ENCODE assay signal across 8 cellular contexts in genomic region chr4:142404191-142404611, GRCh38.
DNase-seq lines count a peak whose midpoint lies in the region; ATAC-seq and TF ChIP-seq lines count a peak whose summit lies in the region.

No MANE protein-coding gene starts in this region.

- peak overlapping the region; percentile 84 to 96 (median 95) for H3K27ac Mint-ChIP-seq in nephron

- H3K4me1 ChIP-seq in mammary epithelial cell (ENCODE audit: insufficient read depth, low read length) (peaks cover 42% of the 10 kb centered on the region), testis (no peaks in the 10 kb centered on the region), prostate gland (replicated peaks) (no peaks in the 10 kb centered on the region)

- H3K9ac ChIP-seq in mammary epithelial cell (ENCODE audit: insufficient read depth, low read length): peak overlapping the region; percentile 99

- peak overlapping the region; percentile 82 to 94 (median 93) for H3K4me3 Mint-ChIP-seq in nephron

- intact Hi-C loops in mammary epithelial cell (cut with micrococcal nuclease) (loop anchor here (1.0 to 10.0 kb wide), 5 partner anchors 25 to 437 kb away; no protein-coding TSS in a partner anchor), testis (cut with DNase I; ENCODE audit: low total_unique reads) (no loop called here), prostate gland (cut with DNase I) (no loop called here)

- no peak for TF ChIP-seq POLR2A in testis (IDR thresholded peaks at IDR 0.05)
- no peak for TF ChIP-seq POLR2A in prostate gland (IDR thresholded peaks at IDR 0.05)

- TF ChIP-seq CTCF in AG10803 (conservative IDR thresholded peaks at IDR 0.05; ENCODE audit: low read length) (no peak), mammary epithelial cell (conservative IDR thresholded peaks at IDR 0.05 in 1 of 2, IDR thresholded peaks at IDR 0.05 in 1 of 2; ENCODE audit: extremely low read depth in 1 of 2, insufficient read depth in 1 of 2, low read depth in 1 of 2, low read length in 2 of 2) (no peak), nephron (IDR thresholded peaks at IDR 0.05; ENCODE audit: unreplicated experiment in 3 of 3) (no peak), testis (IDR thresholded peaks at IDR 0.05) (no peak), prostate gland (IDR thresholded peaks at IDR 0.05) (no peak)

- H3K36me3 Mint-ChIP-seq in nephron (ENCODE audit: low read depth): peaks cover 15% of the 10 kb centered on the region

- no TSS peak for BruUV-seq in mammary epithelial cell (replicated peaks; lab: Mats Ljungman, UMichigan)

- H2AFZ ChIP-seq in mammary epithelial cell (ENCODE audit: low read depth, low read length): no peak overlapping the region

- H3K36me3 ChIP-seq in mammary epithelial cell (ENCODE audit: insufficient read depth, low read length) (peaks cover 19% of the 10 kb centered on the region), testis (ENCODE audit: low read depth, missing control alignments) (no peaks in the 10 kb centered on the region), prostate gland (no peaks in the 10 kb centered on the region)

- ATAC-seq in HG03469 (IDR thresholded peaks at IDR 0.05; ENCODE audit: unreplicated experiment): no peak

- H3K9me3 ChIP-seq in mammary epithelial cell (replicated peaks; ENCODE audit: insufficient read depth, low read length) (no peaks in the 10 kb centered on the region), testis (no peaks in the 10 kb centered on the region), prostate gland (no peaks in the 10 kb centered on the region)

- H3K27me3 Mint-ChIP-seq in nephron (ENCODE audit: low read depth): no peaks in the 10 kb centered on the region

- H3K4me2 ChIP-seq in mammary epithelial cell (ENCODE audit: insufficient read depth, low read depth, low read length): peak overlapping the region; percentile 97

- DNase-seq in AG10803 (ENCODE audit: low read depth) (peak; percentile 70), OCI-M1 (lab: John Stamatoyannopoulos, UW) (peak; percentile 84), mammary epithelial cell (peak; percentile 81), C1 segment of cervical spinal cord (lab: John Stamatoyannopoulos, UW) (no peak), testis (no peak), prostate gland (ENCODE audit: low spot score) (no peak)

- peaks cover 52% of the 10 kb centered on the region for H3K79me2 ChIP-seq in mammary epithelial cell (ENCODE audit: insufficient read depth, low read length)

- H3K27ac ChIP-seq in mammary epithelial cell (ENCODE audit: insufficient read depth, low read depth, low read length) (peak overlapping the region; percentile 100), testis (no peak overlapping the region), prostate gland (no peak overlapping the region)

- no peaks in the 10 kb centered on the region for H3K27me3 ChIP-seq in mammary epithelial cell (ENCODE audit: insufficient read depth, low read length)
- no peaks in the 10 kb centered on the region for H3K27me3 ChIP-seq in testis
- H3K27me3 ChIP-seq in prostate gland (replicated peaks; ENCODE audit: insufficient read depth): no peaks in the 10 kb centered on the region

- H3K9me3 Mint-ChIP-seq in nephron: no peaks in the 10 kb centered on the region

- in situ Hi-C loops in mammary epithelial cell (cut with MboI; ENCODE audit: low sequenced_read_pairs in 2 of 2): loop anchor here in 1 of 2 donors (10.0 kb wide), 1 partner anchor 49 kb away; no protein-coding TSS in a partner anchor

- 0% methylated on average over 3 of the region's 3 CpGs for WGBS in mammary epithelial cell (ENCODE audit: low coverage, missing lambda C conversion rate)
- WGBS in testis, 2 donors: 36 to 39% methylated on average over 3 of the region's 3 CpGs
- 53% methylated on average over 3 of the region's 3 CpGs for WGBS in prostate gland

- dilution Hi-C loops in mammary epithelial cell (cut with HindIII; ENCODE audit: low sequenced_read_pairs): no loop called here

- no peaks in the 10 kb centered on the region for H4K20me1 ChIP-seq in mammary epithelial cell (ENCODE audit: insufficient read depth, low read length)

- CTCF ChIA-PET in mammary epithelial cell (lab: Charles Lee; ENCODE audit: low non-redundant PET): interaction anchor here (0.6 to 0.7 kb wide), 3 partner anchors 12 to 918 kb away, joined by 3 to 5 read pairs (median 4); no protein-coding TSS in a partner anchor

- H3K4me1 Mint-ChIP-seq in nephron: peaks cover 70% of the 10 kb centered on the region

- H3K4me3 ChIP-seq in AG10803 (ENCODE audit: low read length) (peak overlapping the region; percentile 59), mammary epithelial cell (replicated peaks in 1 of 3; ENCODE audit: insufficient read depth in 1 of 3, low read depth in 2 of 3, low read length in 3 of 3) (peak overlapping the region; percentile 69 to 99 (median 79)), testis (no peak overlapping the region), prostate gland (no peak overlapping the region)

Comparison
In these comparisons a context has a peak if more than half of its experiments do, and no peak if none do; other contexts are left out.
1. DNase-seq: peak in AG10803 (single experiment), OCI-M1 (single experiment) and mammary epithelial cell (single experiment); none in C1 segment of cervical spinal cord (0 of 14), testis (single experiment) and prostate gland (single experiment).
2. H3K4me3 ChIP-seq: peak in AG10803 (single experiment) and mammary epithelial cell (3 of 3); none in testis (0 of 2) and prostate gland (0 of 2).